ENCODE assay signal across 2 cellular contexts in genomic region chr17:40817103-40817682, GRCh38.
TF ChIP-seq lines count a peak whose summit lies in the region.

No MANE protein-coding gene starts in this region.

TF ChIP-seq in HepG2, 621 proteins besides CTCF, POLR2A, EP300 and RAD21 (continues in another document):
- TF ChIP-seq, protein P1, sequence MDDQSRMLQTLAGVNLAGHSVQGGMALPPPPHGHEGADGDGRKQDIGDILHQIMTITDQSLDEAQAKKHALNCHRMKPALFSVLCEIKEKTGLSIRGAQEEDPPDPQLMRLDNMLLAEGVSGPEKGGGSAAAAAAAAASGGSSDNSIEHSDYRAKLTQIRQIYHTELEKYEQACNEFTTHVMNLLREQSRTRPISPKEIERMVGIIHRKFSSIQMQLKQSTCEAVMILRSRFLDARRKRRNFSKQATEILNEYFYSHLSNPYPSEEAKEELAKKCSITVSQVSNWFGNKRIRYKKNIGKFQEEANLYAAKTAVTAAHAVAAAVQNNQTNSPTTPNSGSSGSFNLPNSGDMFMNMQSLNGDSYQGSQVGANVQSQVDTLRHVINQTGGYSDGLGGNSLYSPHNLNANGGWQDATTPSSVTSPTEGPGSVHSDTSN (CRISPR knock-in tag; IDR thresholded peaks at IDR 0.05; ENCODE audit: borderline replicate concordance) = no peak
- no peak for TF ChIP-seq SMYD3 (CRISPR knock-in tag; IDR thresholded peaks at IDR 0.05)
- no peak for TF ChIP-seq ZNF569 (CRISPR knock-in tag; IDR thresholded peaks at IDR 0.05; ENCODE audit: borderline replicate concordance)
- TF ChIP-seq, protein P2, sequence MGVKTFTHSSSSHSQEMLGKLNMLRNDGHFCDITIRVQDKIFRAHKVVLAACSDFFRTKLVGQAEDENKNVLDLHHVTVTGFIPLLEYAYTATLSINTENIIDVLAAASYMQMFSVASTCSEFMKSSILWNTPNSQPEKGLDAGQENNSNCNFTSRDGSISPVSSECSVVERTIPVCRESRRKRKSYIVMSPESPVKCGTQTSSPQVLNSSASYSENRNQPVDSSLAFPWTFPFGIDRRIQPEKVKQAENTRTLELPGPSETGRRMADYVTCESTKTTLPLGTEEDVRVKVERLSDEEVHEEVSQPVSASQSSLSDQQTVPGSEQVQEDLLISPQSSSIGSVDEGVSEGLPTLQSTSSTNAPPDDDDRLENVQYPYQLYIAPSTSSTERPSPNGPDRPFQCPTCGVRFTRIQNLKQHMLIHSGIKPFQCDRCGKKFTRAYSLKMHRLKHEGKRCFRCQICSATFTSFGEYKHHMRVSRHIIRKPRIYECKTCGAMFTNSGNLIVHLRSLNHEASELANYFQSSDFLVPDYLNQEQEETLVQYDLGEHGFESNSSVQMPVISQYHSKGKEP (CRISPR knock-in tag; IDR thresholded peaks at IDR 0.05) = no peak
- no peak for TF ChIP-seq ZC3H13 (CRISPR knock-in tag; IDR thresholded peaks at IDR 0.05)
- TF ChIP-seq TP53 (CRISPR knock-in tag; conservative IDR thresholded peaks at IDR 0.05) = no peak
- no peak for TF ChIP-seq U2AF1 (optimal IDR thresholded peaks at IDR 0.05; ENCODE audit: low read depth, low read length)
- no peak for TF ChIP-seq ZNF772 (CRISPR knock-in tag; IDR thresholded peaks at IDR 0.05)
- TF ChIP-seq ZBTB21 (CRISPR knock-in tag; IDR thresholded peaks at IDR 0.05) = no peak
- TF ChIP-seq MTA1 (CRISPR knock-in tag; IDR thresholded peaks at IDR 0.05; ENCODE audit: borderline replicate concordance) = no peak
- no peak for TF ChIP-seq CSRNP1 (CRISPR knock-in tag; IDR thresholded peaks at IDR 0.05)
- TF ChIP-seq ZBTB34 (CRISPR knock-in tag; IDR thresholded peaks at IDR 0.05) = no peak
- TF ChIP-seq, protein P3, sequence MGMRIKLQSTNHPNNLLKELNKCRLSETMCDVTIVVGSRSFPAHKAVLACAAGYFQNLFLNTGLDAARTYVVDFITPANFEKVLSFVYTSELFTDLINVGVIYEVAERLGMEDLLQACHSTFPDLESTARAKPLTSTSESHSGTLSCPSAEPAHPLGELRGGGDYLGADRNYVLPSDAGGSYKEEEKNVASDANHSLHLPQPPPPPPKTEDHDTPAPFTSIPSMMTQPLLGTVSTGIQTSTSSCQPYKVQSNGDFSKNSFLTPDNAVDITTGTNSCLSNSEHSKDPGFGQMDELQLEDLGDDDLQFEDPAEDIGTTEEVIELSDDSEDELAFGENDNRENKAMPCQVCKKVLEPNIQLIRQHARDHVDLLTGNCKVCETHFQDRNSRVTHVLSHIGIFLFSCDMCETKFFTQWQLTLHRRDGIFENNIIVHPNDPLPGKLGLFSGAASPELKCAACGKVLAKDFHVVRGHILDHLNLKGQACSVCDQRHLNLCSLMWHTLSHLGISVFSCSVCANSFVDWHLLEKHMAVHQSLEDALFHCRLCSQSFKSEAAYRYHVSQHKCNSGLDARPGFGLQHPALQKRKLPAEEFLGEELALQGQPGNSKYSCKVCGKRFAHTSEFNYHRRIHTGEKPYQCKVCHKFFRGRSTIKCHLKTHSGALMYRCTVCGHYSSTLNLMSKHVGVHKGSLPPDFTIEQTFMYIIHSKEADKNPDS (CRISPR knock-in tag; IDR thresholded peaks at IDR 0.05) = no peak
- TF ChIP-seq, protein P4, sequence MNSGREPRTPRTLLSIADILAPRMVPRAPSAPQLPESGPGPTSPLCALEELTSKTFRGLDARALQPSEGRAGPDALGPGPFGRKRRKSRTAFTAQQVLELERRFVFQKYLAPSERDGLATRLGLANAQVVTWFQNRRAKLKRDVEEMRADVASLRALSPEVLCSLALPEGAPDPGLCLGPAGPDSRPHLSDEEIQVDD (CRISPR knock-in tag; IDR thresholded peaks at IDR 0.05; ENCODE audit: borderline replicate concordance) = no peak
- no peak for TF ChIP-seq SKIL (CRISPR knock-in tag; IDR thresholded peaks at IDR 0.05; ENCODE audit: borderline replicate concordance)
- TF ChIP-seq POLR2G (IDR thresholded peaks at IDR 0.05; ENCODE audit: low read depth, low read length) = peak; percentile 51; the same call in 1 of the 2 replicates
- no peak for TF ChIP-seq ZNF350 (CRISPR knock-in tag; IDR thresholded peaks at IDR 0.05; ENCODE audit: borderline replicate concordance, low read depth)

TF ChIP-seq in WTC11, 78 proteins besides CTCF, POLR2A, EP300 and RAD21:
- TF ChIP-seq EMX1 (CRISPR knock-in tag; IDR thresholded peaks at IDR 0.05) = no peak
- no peak for TF ChIP-seq E2F5 (CRISPR knock-in tag; IDR thresholded peaks at IDR 0.05)
- TF ChIP-seq USF2 (CRISPR knock-in tag; IDR thresholded peaks at IDR 0.05) = no peak
- no peak for TF ChIP-seq JAZF1 (CRISPR knock-in tag; IDR thresholded peaks at IDR 0.05)
- no peak for TF ChIP-seq ZNF416 (CRISPR knock-in tag; IDR thresholded peaks at IDR 0.05)
- no peak for TF ChIP-seq CREB1 (CRISPR knock-in tag; IDR thresholded peaks at IDR 0.05)
- no peak for TF ChIP-seq HMGXB4 (CRISPR knock-in tag; IDR thresholded peaks at IDR 0.05)
- TF ChIP-seq SP1 (CRISPR knock-in tag; conservative IDR thresholded peaks at IDR 0.05) = no peak
